7 cellular contexts compared by ENCODE assay signal in the genomic region with DNA sequence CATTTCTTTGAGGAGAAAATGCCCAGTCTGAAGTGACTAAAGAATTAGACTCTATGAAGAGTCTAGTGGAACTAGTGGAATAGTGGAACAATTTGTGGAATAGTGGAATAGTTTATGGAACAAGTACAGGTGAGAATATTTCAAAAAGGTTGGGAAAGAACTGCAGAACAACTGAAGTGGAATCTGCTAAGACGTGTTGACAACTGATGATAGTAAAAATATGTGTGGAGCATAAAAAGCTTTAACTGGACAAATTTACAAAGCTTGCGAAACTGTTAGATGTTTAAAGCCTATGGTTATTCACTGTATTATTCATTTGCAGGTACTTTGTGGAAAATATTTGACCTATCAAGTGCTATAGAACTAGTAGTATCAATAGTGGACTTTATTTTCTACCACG.
"Had no signal": no experiment of that assay in that cellular context is flagged by ENCODE, and none has a peak within 500 bp of the region (broad histone marks: within the 10 kb centered on the region; RNA-seq: fewer than 3 reads in every experiment).

No MANE protein-coding gene starts in this region.

- H3K4me3 Mint-ChIP-seq: IgD-negative memory B cell had no signal

- H3K4me3 ChIP-seq: K562 had no signal

- H3K27ac ChIP-seq: HL-60 had no signal

- FAIRE-seq: HTR-8/SVneo, K562 had no signal

- DNase-seq: IMR-90, KBM-7, KG1 had no signal

- H3K36me3 Mint-ChIP-seq: IgD-negative memory B cell had no signal

- ATAC-seq: K562 had no signal

- H3K4me1 Mint-ChIP-seq: IgD-negative memory B cell had no signal

- H3K27me3 Mint-ChIP-seq: IgD-negative memory B cell had no signal

- H3K27ac Mint-ChIP-seq: IgD-negative memory B cell had no signal
